Comparison of ENCODE assay signal across 2 cellular contexts in the genomic region with DNA sequence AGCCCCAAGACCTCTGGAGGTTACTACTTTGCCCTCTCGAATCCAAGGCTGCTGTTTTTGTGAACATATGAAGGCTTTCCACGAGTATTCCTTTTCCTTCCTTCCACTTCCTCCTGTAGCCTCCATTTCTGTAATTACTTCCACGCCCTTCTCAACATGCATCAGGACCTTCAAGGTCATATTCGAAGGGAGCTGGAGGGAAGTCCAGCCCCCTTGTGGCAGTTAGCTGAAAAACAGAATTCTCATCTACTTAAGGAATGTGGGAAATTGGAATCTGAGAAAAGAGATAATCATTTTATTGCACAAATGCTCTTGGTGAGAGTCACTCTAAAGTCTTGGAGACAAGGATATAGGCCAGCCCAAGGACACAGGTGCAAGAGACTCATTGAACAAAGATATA.
TF ChIP-seq lines count a peak whose summit lies in the region.

No MANE protein-coding gene starts in this region.

TF ChIP-seq in HEK293T, 16 proteins besides CTCF, POLR2A, EP300 and RAD21:
- TF ChIP-seq ZNF384 (IDR thresholded peaks at IDR 0.05) (no peak), NFRKB (IDR thresholded peaks at IDR 0.05) (no peak), PKNOX1 (IDR thresholded peaks at IDR 0.05) (no peak), HDGF (IDR thresholded peaks at IDR 0.05; ENCODE audit: borderline replicate concordance) (no peak), LEF1 (IDR thresholded peaks at IDR 0.05; ENCODE audit: borderline replicate concordance) (no peak), ELF4 (IDR thresholded peaks at IDR 0.05) (no peak)

TF ChIP-seq in HepG2, 621 proteins besides CTCF, POLR2A, EP300 and RAD21:
- TF ChIP-seq STAG1 (CRISPR knock-in tag; IDR thresholded peaks at IDR 0.05) (peak; percentile 55; the same call in 1 of the 2 replicates), IKZF4 (CRISPR knock-in tag; IDR thresholded peaks at IDR 0.05; ENCODE audit: borderline replicate concordance, low read depth, not compliant biosample characterization) (no peak), CHCHD3 (CRISPR knock-in tag; IDR thresholded peaks at IDR 0.05) (no peak), SMC3 (IDR thresholded peaks at IDR 0.05; ENCODE audit: low read length) (peak; percentile 44; the same call in 1 of the 2 replicates)
